ENCODE assay signal across 11 cellular contexts in genomic region chr5:96279796-96280542, GRCh38.
DNase-seq lines count a peak whose midpoint lies in the region; ATAC-seq, FAIRE-seq and TF ChIP-seq lines count a peak whose summit lies in the region.
"Had no signal": no experiment of that assay in that cellular context is flagged by ENCODE, and none has a peak within 500 bp of the region (broad histone marks: within the 10 kb centered on the region; RNA-seq: fewer than 3 reads in every experiment).

No MANE protein-coding gene starts in this region.

- H3K4me1 Mint-ChIP-seq in activated T-cell treated with anti-CD3 and anti-CD28 coated beads, Interleukin-2, amount 50 U/mL, for 72 hours (ENCODE audit: low read depth): peaks cover 36% of the 10 kb centered on the region
- no peaks in the 10 kb centered on the region for H3K4me1 Mint-ChIP-seq in endodermal cell

- H3K27me3 ChIP-seq in endodermal cell (ENCODE audit: control insufficient read depth, insufficient read depth, low read length, poor library complexity, severe bottlenecking) (no peaks in the 10 kb centered on the region), BE2C (no peaks in the 10 kb centered on the region)
- H3K27me3 ChIP-seq: BLaER1 treated with 17β-estradiol and CSF1 and Interleukin-3, amounts not matched to agents 10 nM and 100 nM had no signal

- TF ChIP-seq CTCF in endodermal cell (conservative IDR thresholded peaks at IDR 0.05) (no peak), BE2C (IDR thresholded peaks at IDR 0.05; ENCODE audit: low read depth, low read length) (no peak)

- H3K4me1 ChIP-seq in endodermal cell (ENCODE audit: control insufficient read depth, insufficient read depth, low read length): no peaks in the 10 kb centered on the region
- H3K4me1 ChIP-seq in BE2C: peaks cover 2% of the 10 kb centered on the region; the same call in 1 of the 2 replicates
- H3K4me1 ChIP-seq: BLaER1 treated with 17β-estradiol and CSF1 and Interleukin-3, amounts not matched to agents 10 nM and 100 nM had no signal

- H3K9me3 Mint-ChIP-seq in activated T-cell treated with anti-CD3 and anti-CD28 coated beads, Interleukin-2, amount 50 U/mL, for 72 hours: no peaks in the 10 kb centered on the region
- H3K9me3 Mint-ChIP-seq in endodermal cell: peaks cover 11% of the 10 kb centered on the region

- DNase-seq in activated T-cell treated with anti-CD3 and anti-CD28 coated beads, Interleukin-2, amount 50 U/mL, for 72 hours: peak; percentile 23 to 43
- DNase-seq in activated T-cell treated with anti-CD3 and anti-CD28 coated beads for 4 hours (no peak), non-pigmented ciliary epithelial cell (ENCODE audit: low read depth) (peak; percentile 31), endodermal cell (no peak), GM19239 (ENCODE audit: insufficient read length, low spot score) (no peak), BE2C (no peak)
- DNase-seq: mesendoderm had no signal

- H3K36me3 Mint-ChIP-seq in activated T-cell treated with anti-CD3 and anti-CD28 coated beads, Interleukin-2, amount 50 U/mL, for 72 hours (ENCODE audit: insufficient read depth in 2 of 2): peaks cover 0 to 2% of the 10 kb centered on the region in 2 donors
- H3K36me3 Mint-ChIP-seq in endodermal cell (ENCODE audit: low read depth): peaks cover 5% of the 10 kb centered on the region

- H3K36me3 ChIP-seq in endodermal cell (ENCODE audit: control insufficient read depth, insufficient read depth, low read length) (no peaks in the 10 kb centered on the region), BE2C (no peaks in the 10 kb centered on the region)
- H3K36me3 ChIP-seq: BLaER1 treated with 17β-estradiol and CSF1 and Interleukin-3, amounts not matched to agents 10 nM and 100 nM had no signal

- H3K9ac ChIP-seq in endodermal cell (ENCODE audit: extremely low read depth, low read length, poor library complexity, severe bottlenecking): no peak overlapping the region
- H3K9ac ChIP-seq: BLaER1 treated with 17β-estradiol and CSF1 and Interleukin-3, amounts not matched to agents 10 nM and 100 nM had no signal

- peaks cover 11% of the 10 kb centered on the region for H3K9me3 ChIP-seq in endodermal cell (ENCODE audit: control insufficient read depth, low read length)
- no peaks in the 10 kb centered on the region for H3K9me3 ChIP-seq in BE2C
- H3K9me3 ChIP-seq: BLaER1 treated with 17β-estradiol and CSF1 and Interleukin-3, amounts not matched to agents 10 nM and 100 nM had no signal

- H3K4me3 ChIP-seq in endodermal cell (ENCODE audit: low read length) (no peak overlapping the region), BE2C (ENCODE audit: low read depth, low read length) (no peak overlapping the region)
- H3K4me3 ChIP-seq: BLaER1 treated with 17β-estradiol and CSF1 and Interleukin-3, amounts not matched to agents 10 nM and 100 nM had no signal

- FAIRE-seq in GM19239 (lab: Jason Lieb, UNC): no peak
- FAIRE-seq: HTR-8/SVneo had no signal

- peak overlapping the region; percentile 9 to 86 for H3K4me3 Mint-ChIP-seq in activated T-cell treated with anti-CD3 and anti-CD28 coated beads, Interleukin-2, amount 50 U/mL, for 72 hours
- H3K4me3 Mint-ChIP-seq in endodermal cell: no peak overlapping the region

- WGBS in endodermal cell (ENCODE audit: insufficient coverage in 1 of 2, insufficient read length in 1 of 2), 2 experiments: 94 to 100% methylated on average over 1 to 6 of the region's 6 CpGs

- no peak overlapping the region for H3K27ac ChIP-seq in endodermal cell (ENCODE audit: low read depth, low read length)
- H3K27ac ChIP-seq: BLaER1 treated with 17β-estradiol and CSF1 and Interleukin-3, amounts not matched to agents 10 nM and 100 nM had no signal

- H3K27me3 Mint-ChIP-seq in activated T-cell treated with anti-CD3 and anti-CD28 coated beads, Interleukin-2, amount 50 U/mL, for 72 hours (ENCODE audit: low read depth): peaks cover 50% of the 10 kb centered on the region
- H3K27me3 Mint-ChIP-seq in endodermal cell (ENCODE audit: insufficient read depth): no peaks in the 10 kb centered on the region

- H3K27ac Mint-ChIP-seq in activated T-cell treated with anti-CD3 and anti-CD28 coated beads, Interleukin-2, amount 50 U/mL, for 72 hours: peak overlapping the region; percentile 89
- H3K27ac Mint-ChIP-seq in endodermal cell: no peak overlapping the region

- peak; percentile 93 to 94 for ATAC-seq in activated T-cell treated with anti-CD3 and anti-CD28 coated beads, Interleukin-2, amount 50 U/mL, for 72 hours (replicated peaks in 1 of 2)
- ATAC-seq in GM21786 (IDR thresholded peaks at IDR 0.05; ENCODE audit: unreplicated experiment) (peak; percentile 52), HG03571 (IDR thresholded peaks at IDR 0.05; ENCODE audit: unreplicated experiment) (peak; percentile 66)

Comparison
In these comparisons a context has a peak if more than half of its experiments do, and no peak if none do; other contexts are left out.
1. DNase-seq: peak in activated T-cell treated with anti-CD3 and anti-CD28 coated beads, Interleukin-2, amount 50 U/mL, for 72 hours (2 of 2) and non-pigmented ciliary epithelial cell (single experiment); none in activated T-cell treated with anti-CD3 and anti-CD28 coated beads for 4 hours (single experiment), endodermal cell (single experiment), GM19239 (single experiment) and BE2C (single experiment).
2. Peak in every context shown above with its lines, with median percentiles within 50 percentile points of each other: ATAC-seq.